2 cellular contexts compared by ENCODE assay signal in genomic region chr4:32042486-32042885, GRCh38.
TF ChIP-seq lines count a peak whose summit lies in the region.

No MANE protein-coding gene starts in this region.

TF ChIP-seq in H1, 55 proteins besides CTCF, POLR2A, EP300 and RAD21 (continued from another document):
- no peak for TF ChIP-seq MAX (IDR thresholded peaks at IDR 0.05)
- no peak for TF ChIP-seq YY1 (IDR thresholded peaks at IDR 0.05; ENCODE audit: low read depth, low read length)

TF ChIP-seq in HepG2, 621 proteins besides CTCF, POLR2A, EP300 and RAD21:
- TF ChIP-seq NFAT5 (CRISPR knock-in tag; IDR thresholded peaks at IDR 0.05) (no peak), ZNF460 (CRISPR knock-in tag; IDR thresholded peaks at IDR 0.05; ENCODE audit: borderline replicate concordance) (no peak), RERE (CRISPR knock-in tag; IDR thresholded peaks at IDR 0.05; ENCODE audit: low read depth) (no peak), SP140L (CRISPR knock-in tag; IDR thresholded peaks at IDR 0.05; ENCODE audit: borderline replicate concordance) (no peak), HDAC1 (CRISPR knock-in tag; IDR thresholded peaks at IDR 0.05) (no peak), ZNF710 (CRISPR knock-in tag; IDR thresholded peaks at IDR 0.05; ENCODE audit: borderline replicate concordance) (no peak), MIER3 (CRISPR knock-in tag; IDR thresholded peaks at IDR 0.05; ENCODE audit: borderline replicate concordance) (no peak), ZNF543 (CRISPR knock-in tag; IDR thresholded peaks at IDR 0.05) (no peak)
